ENCODE assay signal across 1 cellular context in the genomic region with DNA sequence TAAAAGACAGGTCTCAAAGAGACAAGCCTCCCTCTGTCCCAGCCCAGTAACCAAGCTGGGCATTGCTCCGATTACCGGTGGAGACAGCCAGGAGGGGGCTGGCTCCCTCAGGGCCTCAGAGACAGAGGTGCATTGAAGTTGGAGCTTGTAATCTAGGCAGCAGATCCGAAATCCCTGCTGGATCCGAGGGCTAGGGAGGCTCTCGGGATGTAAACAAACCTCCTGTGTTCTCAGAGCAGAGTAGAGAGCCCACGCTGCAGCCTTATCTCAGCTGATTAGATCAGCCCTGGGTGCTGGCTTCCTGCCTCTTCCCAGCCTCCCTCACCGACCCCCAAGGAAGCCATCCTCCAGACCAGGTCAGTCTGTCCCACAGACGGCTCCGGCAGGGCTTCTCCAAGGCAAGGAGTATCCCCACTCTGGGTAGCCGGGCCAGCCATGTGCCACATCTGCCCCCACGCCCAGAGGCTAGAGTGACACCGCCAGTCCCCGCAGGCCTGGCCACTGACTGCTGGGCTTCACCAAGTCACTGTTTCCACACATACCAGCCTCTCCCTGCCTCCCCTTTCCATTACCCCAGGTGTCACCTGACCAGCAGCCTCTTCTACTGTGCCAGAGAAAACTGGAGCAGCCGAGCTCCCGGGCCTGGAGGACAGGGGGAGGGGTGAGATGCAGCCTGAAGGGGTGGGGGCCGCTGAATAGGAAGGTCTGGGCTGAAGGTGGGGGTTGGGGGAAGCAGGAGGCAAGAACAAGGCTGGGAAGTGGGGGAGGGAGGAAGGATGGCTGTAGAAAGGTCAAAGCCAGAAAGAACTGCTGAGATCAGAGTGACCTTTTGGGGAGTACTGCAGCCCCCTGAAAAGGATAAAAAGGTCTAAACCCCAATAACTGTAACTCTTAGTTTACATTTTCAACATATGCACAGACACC.
TF ChIP-seq lines count a peak whose summit lies in the region.

No MANE protein-coding gene starts in this region.

TF ChIP-seq in SK-N-SH treated with all-trans-retinoic acid at 6 μM for 48 hours, 23 proteins besides CTCF, POLR2A, EP300 and RAD21 (continued from another document):
- TF ChIP-seq, protein P1, sequence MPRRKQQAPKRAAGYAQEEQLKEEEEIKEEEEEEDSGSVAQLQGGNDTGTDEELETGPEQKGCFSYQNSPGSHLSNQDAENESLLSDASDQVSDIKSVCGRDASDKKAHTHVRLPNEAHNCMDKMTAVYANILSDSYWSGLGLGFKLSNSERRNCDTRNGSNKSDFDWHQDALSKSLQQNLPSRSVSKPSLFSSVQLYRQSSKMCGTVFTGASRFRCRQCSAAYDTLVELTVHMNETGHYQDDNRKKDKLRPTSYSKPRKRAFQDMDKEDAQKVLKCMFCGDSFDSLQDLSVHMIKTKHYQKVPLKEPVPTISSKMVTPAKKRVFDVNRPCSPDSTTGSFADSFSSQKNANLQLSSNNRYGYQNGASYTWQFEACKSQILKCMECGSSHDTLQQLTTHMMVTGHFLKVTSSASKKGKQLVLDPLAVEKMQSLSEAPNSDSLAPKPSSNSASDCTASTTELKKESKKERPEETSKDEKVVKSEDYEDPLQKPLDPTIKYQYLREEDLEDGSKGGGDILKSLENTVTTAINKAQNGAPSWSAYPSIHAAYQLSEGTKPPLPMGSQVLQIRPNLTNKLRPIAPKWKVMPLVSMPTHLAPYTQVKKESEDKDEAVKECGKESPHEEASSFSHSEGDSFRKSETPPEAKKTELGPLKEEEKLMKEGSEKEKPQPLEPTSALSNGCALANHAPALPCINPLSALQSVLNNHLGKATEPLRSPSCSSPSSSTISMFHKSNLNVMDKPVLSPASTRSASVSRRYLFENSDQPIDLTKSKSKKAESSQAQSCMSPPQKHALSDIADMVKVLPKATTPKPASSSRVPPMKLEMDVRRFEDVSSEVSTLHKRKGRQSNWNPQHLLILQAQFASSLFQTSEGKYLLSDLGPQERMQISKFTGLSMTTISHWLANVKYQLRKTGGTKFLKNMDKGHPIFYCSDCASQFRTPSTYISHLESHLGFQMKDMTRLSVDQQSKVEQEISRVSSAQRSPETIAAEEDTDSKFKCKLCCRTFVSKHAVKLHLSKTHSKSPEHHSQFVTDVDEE (CRISPR knock-in tag; IDR thresholded peaks at IDR 0.05), result 0 out of 2 replicates have a peak, but pooled peaks have one; percentile 47
- TF ChIP-seq ZNF70 (CRISPR knock-in tag; IDR thresholded peaks at IDR 0.05) (0 out of 2 replicates have a peak, but pooled peaks have one; percentile 21), GLIS3 (CRISPR knock-in tag; IDR thresholded peaks at IDR 0.05) (0 out of 2 replicates have a peak, but pooled peaks have one; percentile 20)
- TF ChIP-seq, protein P2, sequence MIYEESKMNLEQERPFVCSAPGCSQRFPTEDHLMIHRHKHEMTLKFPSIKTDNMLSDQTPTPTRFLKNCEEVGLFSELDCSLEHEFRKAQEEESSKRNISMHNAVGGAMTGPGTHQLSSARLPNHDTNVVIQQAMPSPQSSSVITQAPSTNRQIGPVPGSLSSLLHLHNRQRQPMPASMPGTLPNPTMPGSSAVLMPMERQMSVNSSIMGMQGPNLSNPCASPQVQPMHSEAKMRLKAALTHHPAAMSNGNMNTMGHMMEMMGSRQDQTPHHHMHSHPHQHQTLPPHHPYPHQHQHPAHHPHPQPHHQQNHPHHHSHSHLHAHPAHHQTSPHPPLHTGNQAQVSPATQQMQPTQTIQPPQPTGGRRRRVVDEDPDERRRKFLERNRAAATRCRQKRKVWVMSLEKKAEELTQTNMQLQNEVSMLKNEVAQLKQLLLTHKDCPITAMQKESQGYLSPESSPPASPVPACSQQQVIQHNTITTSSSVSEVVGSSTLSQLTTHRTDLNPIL (CRISPR knock-in tag; IDR thresholded peaks at IDR 0.05; ENCODE audit: low read depth), result no peak
